ENCODE assay signal across 8 cellular contexts in genomic region chr7:66920256-66920655, GRCh38. TPM values are rescaled to one million over a fixed set of nuclear protein-coding genes. Genes with fewer than 3 reads are reported as not detected.
DNase-seq lines count a peak whose midpoint lies in the region; ATAC-seq, FAIRE-seq and TF ChIP-seq lines count a peak whose summit lies in the region.

No MANE protein-coding gene starts in this region.

- TF ChIP-seq RAD21 in IMR-90 (IDR thresholded peaks at IDR 0.05; ENCODE audit: low read length), result no peak

- H3K9me1 ChIP-seq in IMR-90 (ENCODE audit: insufficient read depth, low read length), result peaks cover 4% of the 10 kb centered on the region

- H4K20me1 ChIP-seq in IMR-90 (ENCODE audit: insufficient read depth, low read length), result peaks cover 25% of the 10 kb centered on the region; the same call in 1 of the 2 replicates

- no peak overlapping the region for H2BK120ac ChIP-seq in IMR-90 (ENCODE audit: low read depth, low read length)

- peak overlapping the region; percentile 70 to 77; a peak in 3 of 4 replicates for H4K8ac ChIP-seq in IMR-90 (ENCODE audit: low read depth in 2 of 2, low read length in 2 of 2)

- H3K14ac ChIP-seq in IMR-90 (replicated peaks; ENCODE audit: low read depth, low read length), result no peak overlapping the region

- no peak overlapping the region for H2BK20ac ChIP-seq in IMR-90 (ENCODE audit: low read depth, low read length)

- WGBS in IMR-90 (ENCODE audit: extremely low coverage in 2 of 2, insufficient read length in 1 of 2), 2 experiments, result no CpG with 5 or more reads among the region's 3 CpGs
- WGBS in small intestine, 3 donors, result 54 to 81% (median 72%) methylated on average over 3 of the region's 3 CpGs

- intact Hi-C loops in IMR-90 (cut with micrococcal nuclease), result loop anchor here (10.0 kb wide), 1 partner anchor 55 kb away; no protein-coding TSS in a partner anchor

- H3K4me2 ChIP-seq in IMR-90 (ENCODE audit: low read depth, low read length), result no peak overlapping the region

- H4K5ac ChIP-seq in IMR-90 (ENCODE audit: low read depth, low read length), result peak overlapping the region; percentile 12

- H2BK15ac ChIP-seq in IMR-90 (ENCODE audit: low read depth, low read length), result no peak overlapping the region

- H3K79me1 ChIP-seq in IMR-90 (ENCODE audit: low read depth in 1 of 2, low read length in 2 of 2), result peaks cover 0 to 28% of the 10 kb centered on the region in 2 experiments; a peak in 3 of 4 replicates

- TF ChIP-seq CTCF in AG04449 (IDR thresholded peaks at IDR 0.05; ENCODE audit: insufficient read depth, low read length, missing control alignments), result no peak
- no peak for TF ChIP-seq CTCF in IMR-90 (conservative IDR thresholded peaks at IDR 0.05; ENCODE audit: low read depth, low read length)
- TF ChIP-seq CTCF in brain (conservative IDR thresholded peaks at IDR 0.05), result no peak
- TF ChIP-seq CTCF in GM10266 (IDR thresholded peaks at IDR 0.05; ENCODE audit: control insufficient read depth, insufficient read depth, low read depth, missing control alignments), result no peak
- TF ChIP-seq CTCF in GM13977 (IDR thresholded peaks at IDR 0.05; ENCODE audit: extremely low read depth, insufficient read depth, missing control alignments), result no peak

- peaks cover 12% of the 10 kb centered on the region for H3K27me3 Mint-ChIP-seq in brain
- no peaks in the 10 kb centered on the region for H3K27me3 Mint-ChIP-seq in naive B cell

- no peak for FAIRE-seq in small intestine (lab: Jason Lieb, UNC)

- H3K9me3 Mint-ChIP-seq in brain (peaks cover 0 to 3% (median 0%) of the 10 kb centered on the region in 5 experiments), naive B cell (peaks cover 0 to 3% (median 0%) of the 10 kb centered on the region in 7 donors)

- in situ Hi-C loops in IMR-90 (cut with MboI; ENCODE audit: low sequenced_read_pairs) (no loop called here), GM13977 (cut with MboI; ENCODE audit: low pct_unique_long_range_greater_than_20kb, low sequenced_read_pairs, unreplicated experiment) (no loop called here)

- H3K4me1 Mint-ChIP-seq in brain, result peaks cover 35% of the 10 kb centered on the region
- H3K4me1 Mint-ChIP-seq in naive B cell, result peaks cover 16 to 41% (median 16%) of the 10 kb centered on the region in 3 donors

- no TSS peak for BruUV-seq in IMR-90 (replicated peaks; lab: Mats Ljungman, UMichigan)

- H3K9ac ChIP-seq in IMR-90 (ENCODE audit: low read depth, low read length), result no peak overlapping the region

- peak overlapping the region; percentile 70 for H2AK5ac ChIP-seq in IMR-90 (ENCODE audit: low read depth, low read length)

- H2AFZ ChIP-seq in IMR-90 (replicated peaks; ENCODE audit: low read length, poor library complexity), result no peak overlapping the region

- CTCF ChIA-PET in AG04449 (lab: Yijun Ruan, JAX), result no interaction called here
- CTCF ChIA-PET in IMR-90 (lab: Yijun Ruan, JAX), result no interaction called here

- no peak overlapping the region for H3K56ac ChIP-seq in IMR-90 (ENCODE audit: extremely low read depth, insufficient read depth, low read length)

- POLR2A ChIA-PET in AG04449 (lab: Yijun Ruan, JAX) (no interaction called here), IMR-90 (lab: Charles Lee; ENCODE audit: unreplicated experiment) (interaction anchor here (0.6 kb wide), 1 partner anchor 34 kb away, joined by 3 read pairs; no protein-coding TSS in a partner anchor)

- no peaks in the 10 kb centered on the region for H3K4me1 ChIP-seq in IMR-90 (ENCODE audit: control insufficient read depth, insufficient read depth, low read length)
- peaks cover 5% of the 10 kb centered on the region in 2 donors for H3K4me1 ChIP-seq in small intestine (ENCODE audit: control insufficient read depth in 2 of 2, insufficient read depth in 1 of 2, low read depth in 1 of 2, low read length in 1 of 2)

- H2AK9ac ChIP-seq in IMR-90 (replicated peaks; ENCODE audit: low read depth, low read length, poor library complexity), result peak overlapping the region; percentile 85

- peak overlapping the region; percentile 93 for H3K4me3 ChIP-seq in AG04449 (ENCODE audit: low read depth, low read length)
- no peak overlapping the region for H3K4me3 ChIP-seq in IMR-90 (ENCODE audit: insufficient read depth, low read depth, low read length)
- peak overlapping the region in 1 of 2 donors; percentile 96 for H3K4me3 ChIP-seq in small intestine (ENCODE audit: low read depth in 1 of 2, low read length in 2 of 2)

- H3K27ac Mint-ChIP-seq in brain, result peak overlapping the region in 2 of 5 experiments; percentile 42 to 96
- H3K27ac Mint-ChIP-seq in naive B cell, result peak overlapping the region in 2 of 6 donors; percentile 38 to 89

- TF ChIP-seq POLR2A in IMR-90 (IDR thresholded peaks at IDR 0.05; ENCODE audit: low read depth, low read length), result no peak

- no peak overlapping the region for H3K18ac ChIP-seq in IMR-90 (ENCODE audit: low read depth, low read length)

- dilution Hi-C loops in IMR-90 (cut with HindIII; ENCODE audit: low sequenced_read_pairs, unreplicated experiment), result no loop called here

- peak overlapping the region; percentile 62 to 99 (median 78) for H3K4me3 Mint-ChIP-seq in brain
- peak overlapping the region in 5 of 8 donors; percentile 47 to 96 (median 85) for H3K4me3 Mint-ChIP-seq in naive B cell

- H3K36me3 Mint-ChIP-seq in brain, result peaks cover 20% of the 10 kb centered on the region
- peaks cover 1 to 3% of the 10 kb centered on the region in 2 donors for H3K36me3 Mint-ChIP-seq in naive B cell

- H4K91ac ChIP-seq in IMR-90 (ENCODE audit: insufficient read depth, low read depth, low read length), result no peak overlapping the region

- DNase-seq in AG04449 (ENCODE audit: low read depth, low spot score), result no peak
- DNase-seq in IMR-90, result no peak
- no peak for DNase-seq in naive B cell
- no peak for DNase-seq in NCI-H2227 treated with DMSO at 0.1 percent for 48 hours (lab: John Stamatoyannopoulos, UW)
- DNase-seq in GM10266 (ENCODE audit: extremely low spot score), result no peak
- no peak for DNase-seq in small intestine
- no peak for DNase-seq in GM13977 (ENCODE audit: low spot score)

- H3K9me3 ChIP-seq in IMR-90 (ENCODE audit: control insufficient read depth, insufficient read depth, low read length) (no peaks in the 10 kb centered on the region), small intestine (ENCODE audit: control insufficient read depth, low read depth) (no peaks in the 10 kb centered on the region)

- no peak overlapping the region for H3K27ac ChIP-seq in IMR-90 (ENCODE audit: insufficient read depth, low read length)
- H3K27ac ChIP-seq in small intestine (ENCODE audit: low read depth in 1 of 2, low read length in 1 of 2), result no peak overlapping the region

- H3K36me3 ChIP-seq in IMR-90 (ENCODE audit: control insufficient read depth, insufficient read depth, low read length) (peaks cover 3% of the 10 kb centered on the region; the same call in 1 of the 2 replicates), small intestine (ENCODE audit: control insufficient read depth in 2 of 2, insufficient read depth in 2 of 2, low read length in 2 of 2) (no peaks in the 10 kb centered on the region)

- no peak overlapping the region for H2BK5ac ChIP-seq in IMR-90 (ENCODE audit: low read depth, low read length, poor library complexity, severe bottlenecking)

- H3K27me3 ChIP-seq in IMR-90 (ENCODE audit: control insufficient read depth, insufficient read depth, low read length) (no peaks in the 10 kb centered on the region), small intestine (ENCODE audit: control insufficient read depth in 2 of 2, insufficient read depth in 2 of 2, low read length in 2 of 2) (no peaks in the 10 kb centered on the region)

- no peak for ATAC-seq in IMR-90 (ENCODE audit: low read depth)
- no peak for ATAC-seq in naive B cell (ENCODE audit: low read depth in 2 of 2)

- no peak overlapping the region for H3K23ac ChIP-seq in IMR-90 (ENCODE audit: low read depth, low read length)

- peak overlapping the region; percentile 50; the same call in 1 of the 2 replicates for H3K4ac ChIP-seq in IMR-90 (ENCODE audit: low read depth, low read length)

TF ChIP-seq in IMR-90, 13 proteins besides CTCF, POLR2A, EP300 and RAD21 (continues in another document):
- TF ChIP-seq RCOR1 (IDR thresholded peaks at IDR 0.05; ENCODE audit: insufficient replicate concordance, low read length) (no peak), MXI1 (IDR thresholded peaks at IDR 0.05; ENCODE audit: borderline replicate concordance, low read depth, low read length) (no peak), CHD1 (IDR thresholded peaks at IDR 0.05; ENCODE audit: low read depth, low read length) (no peak), SMC3 (IDR thresholded peaks at IDR 0.05; ENCODE audit: low read depth, low read length) (no peak), FOS (IDR thresholded peaks at IDR 0.05; ENCODE audit: low read depth, low read length) (no peak), MAZ (IDR thresholded peaks at IDR 0.05; ENCODE audit: borderline replicate concordance, low read depth, low read length) (no peak), NFE2L2 (IDR thresholded peaks at IDR 0.05; ENCODE audit: low read depth, low read length) (no peak), BHLHE40 (IDR thresholded peaks at IDR 0.05; ENCODE audit: low read depth, low read length) (no peak), RFX5 (IDR thresholded peaks at IDR 0.05; ENCODE audit: low read depth, low read length) (no peak), ELK1 (IDR thresholded peaks at IDR 0.05; ENCODE audit: borderline replicate concordance, low read depth, low read length) (no peak), CEBPB (IDR thresholded peaks at IDR 0.05; ENCODE audit: low read depth, low read length) (no peak), MAFK (IDR thresholded peaks at IDR 0.05; ENCODE audit: low read depth, low read length) (no peak)

RNA-seq across cellular contexts. Expression of gene TMEM248, which starts 0.8 kb away (rescaled TPM):
- total RNA-seq in IMR-90 (2012; rRNA removed), result 103 and 117 TPM in 2 replicates
- polyA plus RNA-seq in IMR-90 (2012; rRNA removed) (175 and 195 TPM in 2 replicates), brain (ENCODE audit: insufficient read depth, low read depth, low replicate concordance) (52.2 TPM), naive B cell (ENCODE audit: low read depth in 6 of 6) (100 to 1,000 TPM; 135 to 160 (median 150) TPM), small intestine (10 to 100 TPM; 16.3 to 49.7 (median 24.9) TPM)
- 44.3 and 164 TPM in 2 replicates for polyA plus RNA-seq in IMR-90 (2012; cell fraction: cytosol; rRNA removed)
- polyA plus RNA-seq in IMR-90 (2012; cell fraction: nucleus; rRNA removed; ENCODE audit: low replicate concordance), result 73.8 and 84.2 TPM in 2 replicates
